ENCODE assay signal across 9 cellular contexts in genomic region chr21:38989745-38990423, GRCh38.
DNase-seq lines count a peak whose midpoint lies in the region; ATAC-seq and TF ChIP-seq lines count a peak whose summit lies in the region.
"Had no signal": no experiment of that assay in that cellular context is flagged by ENCODE, and none has a peak within 500 bp of the region (broad histone marks: within the 10 kb centered on the region; RNA-seq: fewer than 3 reads in every experiment).

No MANE protein-coding gene starts in this region.

- no peaks in the 10 kb centered on the region for H3K36me3 Mint-ChIP-seq in GM23338 (ENCODE audit: low read depth)

- H4K20me1 ChIP-seq in GM23338 (replicated peaks; ENCODE audit: insufficient read depth) = no peaks in the 10 kb centered on the region

- peaks cover 17% of the 10 kb centered on the region for H3K27me3 Mint-ChIP-seq in GM23338 (ENCODE audit: insufficient read depth, low read depth, poor library complexity)

- H3K27me3 ChIP-seq in GM23338 (ENCODE audit: insufficient read depth) (no peaks in the 10 kb centered on the region), esophagus muscularis mucosa (no peaks in the 10 kb centered on the region)
- H3K27me3 ChIP-seq: adrenal gland had no signal

- no peak for TF ChIP-seq EP300 in esophagus muscularis mucosa (IDR thresholded peaks at IDR 0.05)

- DNase-seq in GM23338 (ENCODE audit: low spot score) (no peak), fibroblast of pulmonary artery (ENCODE audit: low read depth) (peak; percentile 89), renal cortical epithelial cell (ENCODE audit: low read depth) (peak; percentile 48), esophagus muscularis mucosa (ENCODE audit: extremely low spot score) (no peak), hippocampal formation (lab: John Stamatoyannopoulos, UW) (no peak)

- no peaks in the 10 kb centered on the region for H3K9me3 ChIP-seq in esophagus muscularis mucosa
- H3K9me3 ChIP-seq: adrenal gland had no signal

- peak overlapping the region; percentile 56; the same call in 1 of the 2 replicates for H2AFZ ChIP-seq in GM23338

- H3K9me3 Mint-ChIP-seq in GM23338 = no peaks in the 10 kb centered on the region

- intact Hi-C loops in esophagus muscularis mucosa (cut with DNase I) = no loop called here

- H3F3A ChIP-seq in GM23338 (replicated peaks; ENCODE audit: low read depth) = no peaks in the 10 kb centered on the region

- H3K4me1 ChIP-seq in GM23338 (ENCODE audit: insufficient read depth) = peaks cover 33% of the 10 kb centered on the region
- peaks cover 72 to 89% (median 80%) of the 10 kb centered on the region in 4 donors for H3K4me1 ChIP-seq in esophagus muscularis mucosa

- peaks cover 46% of the 10 kb centered on the region for H3K4me1 Mint-ChIP-seq in GM23338

- peak; percentile 35 for ATAC-seq in GM23338
- ATAC-seq in HG03469 (IDR thresholded peaks at IDR 0.05; ENCODE audit: unreplicated experiment) = no peak
- ATAC-seq in HG02642 (IDR thresholded peaks at IDR 0.05; ENCODE audit: poor library complexity, unreplicated experiment) = no peak

- H3K4me3 ChIP-seq in GM23338 (0 out of 2 replicates have a peak overlapping the region, but pooled peaks have one; percentile 27), fibroblast of pulmonary artery (replicated peaks; ENCODE audit: low read depth, low read length) (no peak overlapping the region), esophagus muscularis mucosa (no peak overlapping the region)
- H3K4me3 ChIP-seq: adrenal gland had no signal

- H3K4me2 ChIP-seq in GM23338 = peak overlapping the region; percentile 67; the same call in 1 of the 2 replicates

- H3K79me2 ChIP-seq in GM23338 (replicated peaks; ENCODE audit: insufficient read depth) = no peaks in the 10 kb centered on the region

- TF ChIP-seq CTCF in GM23338 (conservative IDR thresholded peaks at IDR 0.05; ENCODE audit: low read depth in 2 of 2) = no peak
- no peak for TF ChIP-seq CTCF in fibroblast of pulmonary artery (IDR thresholded peaks at IDR 0.05; ENCODE audit: low read length, missing control alignments)
- TF ChIP-seq CTCF in esophagus muscularis mucosa (IDR thresholded peaks at IDR 0.05) = no peak

- no peak overlapping the region for H3K4me3 Mint-ChIP-seq in GM23338

- no peak overlapping the region for H3K27ac ChIP-seq in GM23338 (ENCODE audit: low read depth)
- H3K27ac ChIP-seq in esophagus muscularis mucosa (replicated peaks in 1 of 4) = peak overlapping the region in 2 of 4 donors; percentile 42 to 63

- H3K27ac Mint-ChIP-seq in GM23338 = no peak overlapping the region

- H3K36me3 ChIP-seq in GM23338 (ENCODE audit: insufficient read depth) (no peaks in the 10 kb centered on the region), esophagus muscularis mucosa (no peaks in the 10 kb centered on the region)
- H3K36me3 ChIP-seq: adrenal gland had no signal

- H3K9me2 ChIP-seq in GM23338 (ENCODE audit: insufficient read depth) = no peaks in the 10 kb centered on the region

- 19% methylated on average over 17 of the region's 17 CpGs for WGBS in esophagus muscularis mucosa

- TF ChIP-seq POLR2A in esophagus muscularis mucosa (IDR thresholded peaks at IDR 0.05; ENCODE audit: low read depth) = no peak

TF ChIP-seq in GM23338, 12 proteins besides CTCF, POLR2A, EP300 and RAD21 (continues in another document):
- TF ChIP-seq NANOG (IDR thresholded peaks at IDR 0.05; ENCODE audit: borderline replicate concordance) (no peak), EZH2phosphoT487 (IDR thresholded peaks at IDR 0.05; ENCODE audit: unreplicated experiment) (no peak), JUNB (IDR thresholded peaks at IDR 0.05; ENCODE audit: unreplicated experiment) (no peak), ZNF331 (CRISPR knock-in tag; IDR thresholded peaks at IDR 0.05; ENCODE audit: low read depth) (no peak), POLR2AphosphoS5 (IDR thresholded peaks at IDR 0.05; ENCODE audit: low read depth) (no peak), STAT1 (IDR thresholded peaks at IDR 0.05; ENCODE audit: unreplicated experiment) (no peak)

TF ChIP-seq in PFSK-1, 5 proteins besides CTCF, POLR2A, EP300 and RAD21:
- TF ChIP-seq POLR2AphosphoS5 (IDR thresholded peaks at IDR 0.05; ENCODE audit: low read depth, low read length) (no peak), FOXP2 (optimal IDR thresholded peaks at IDR 0.05; ENCODE audit: borderline replicate concordance, extremely low read depth, extremely low read length, insufficient read depth) (peak; percentile 96)

Comparison
In these comparisons a context has a peak if more than half of its experiments do, and no peak if none do; other contexts are left out.
1. DNase-seq: peak in fibroblast of pulmonary artery (single experiment) and renal cortical epithelial cell (single experiment); none in GM23338 (single experiment), esophagus muscularis mucosa (single experiment) and hippocampal formation (0 of 2).